ENCODE assay signal across 14 cellular contexts in the genomic region with DNA sequence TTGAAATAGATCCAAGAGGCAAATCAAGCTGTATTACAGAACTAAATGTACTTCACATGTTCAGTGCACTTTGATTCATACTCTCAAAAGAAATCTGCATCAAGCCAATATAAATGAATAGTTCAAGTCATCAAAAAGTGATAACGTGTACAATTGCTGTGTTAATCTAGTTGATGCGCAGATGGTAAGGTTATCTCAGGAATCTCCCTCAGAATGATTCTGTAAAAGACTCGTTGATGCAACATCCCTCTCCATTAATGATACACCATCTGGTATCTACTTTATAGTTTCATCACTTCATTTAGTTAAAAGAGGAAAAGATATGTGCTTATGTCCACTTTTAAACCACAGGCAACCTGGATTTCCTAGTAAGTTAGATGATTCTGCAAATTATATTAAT.
DNase-seq lines count a peak whose midpoint lies in the region; FAIRE-seq and TF ChIP-seq lines count a peak whose summit lies in the region.
"Had no signal": no experiment of that assay in that cellular context is flagged by ENCODE, and none has a peak within 500 bp of the region (broad histone marks: within the 10 kb centered on the region; RNA-seq: fewer than 3 reads in every experiment).

No MANE protein-coding gene starts in this region.

- DNase-seq in D721Med (ENCODE audit: insufficient read length, low spot score) (no peak), G401 (ENCODE audit: low spot score) (peak; percentile 22), NCI-H524 (lab: John Stamatoyannopoulos, UW) (peak; percentile 56 to 88), WERI-Rb-1 (no peak), EL (no peak), SHP77 (lab: John Stamatoyannopoulos, UW) (no peak), NCI-H1417 (lab: John Stamatoyannopoulos, UW) (no peak)
- DNase-seq: CD8-positive, alpha-beta T cell; COR-L47; H7 had no signal

- no peak overlapping the region for H3K4me3 ChIP-seq in WERI-Rb-1 (ENCODE audit: low read depth, low read length)
- H3K4me3 ChIP-seq: GM23338 had no signal

- FAIRE-seq in D721Med (lab: Jason Lieb, UNC): peak; percentile 96
- FAIRE-seq: A204.1, G401.6, GM12891 had no signal

- no peak for TF ChIP-seq CTCF in D721Med (IDR thresholded peaks at IDR 0.05; ENCODE audit: insufficient read depth, missing control alignments)
- TF ChIP-seq CTCF in WERI-Rb-1 (IDR thresholded peaks at IDR 0.05; ENCODE audit: low read depth, low read length): no peak

- peaks cover 6% of the 10 kb centered on the region; the same call in 1 of the 2 replicates for H3K36me3 ChIP-seq in WERI-Rb-1

- in situ Hi-C loops in G401 (cut with HindIII; ENCODE audit: low sequenced_read_pairs): no loop called here

- no peaks in the 10 kb centered on the region for H3K9me3 ChIP-seq in WERI-Rb-1 (ENCODE audit: severe bottlenecking)

- H3K27ac ChIP-seq in WERI-Rb-1: peak overlapping the region; percentile 52

- H3K27me3 ChIP-seq in WERI-Rb-1 (ENCODE audit: insufficient read depth, low read depth, severe bottlenecking): no peaks in the 10 kb centered on the region

Comparison
In these comparisons a context has a peak if more than half of its experiments do, and no peak if none do; other contexts are left out.
1. DNase-seq: peak in G401 (single experiment) and NCI-H524 (2 of 2); none in D721Med (single experiment), WERI-Rb-1 (single experiment), EL (single experiment), SHP77 (0 of 2) and NCI-H1417 (0 of 3).